Comparison of ENCODE assay signal across 9 cellular contexts in genomic region chr19:45791744-45792481, GRCh38. TPM values are rescaled to one million over a fixed set of nuclear protein-coding genes. Genes with fewer than 3 reads are reported as not detected.
DNase-seq lines count a peak whose midpoint lies in the region; ATAC-seq, FAIRE-seq and TF ChIP-seq lines count a peak whose summit lies in the region.
"Had no signal": no experiment of that assay in that cellular context is flagged by ENCODE, and none has a peak within 500 bp of the region (broad histone marks: within the 10 kb centered on the region; RNA-seq: fewer than 3 reads in every experiment).

No MANE protein-coding gene starts in this region.

- TF ChIP-seq RAD21 in HepG2 (CRISPR knock-in tag; IDR thresholded peaks at IDR 0.05), result no peak

- FAIRE-seq in HepG2 (lab: Jason Lieb, UNC), result no peak

- peak overlapping the region; percentile 100 for H3K4me2 ChIP-seq in HepG2 (ENCODE audit: low read depth, low read length)

- H3K36me3 ChIP-seq in HepG2 (replicated peaks in 1 of 2; ENCODE audit: control insufficient read depth in 1 of 2, insufficient read depth in 2 of 2, low read length in 2 of 2), result peaks cover 11 to 27% of the 10 kb centered on the region in 2 experiments
- H3K36me3 ChIP-seq in thymus (ENCODE audit: control insufficient read depth, insufficient read depth), result peaks cover 26% of the 10 kb centered on the region

- in situ Hi-C loops in HepG2 (cut with HindIII; ENCODE audit: extremely low pct_ligation_motif_present, low pct_unique_long_range_greater_than_20kb), result no loop called here

- peak overlapping the region; percentile 35 for H3K27ac ChIP-seq in HepG2 (ENCODE audit: extremely low read length, insufficient read depth, low read length)
- no peak overlapping the region for H3K27ac ChIP-seq in thymus (ENCODE audit: low read depth)

- peaks cover 14% of the 10 kb centered on the region for H3K79me2 ChIP-seq in HepG2 (ENCODE audit: insufficient read depth, low read length)

- peak overlapping the region; percentile 62 for H3K27ac Mint-ChIP-seq in activated naive CD8-positive, alpha-beta T cell treated with anti-CD3 and anti-CD28 coated beads, Interleukin-2, amount 10 ng/mL, durations not matched to agents 7 days and 5 days

- CTCF ChIA-PET in HepG2 (lab: Yijun Ruan, JAX; ENCODE audit: low intra/inter-chr PET ratio, low total read pairs), result interaction anchor here (1.3 kb wide), 1 partner anchor 91 kb away, joined by 5 read pairs; no protein-coding TSS in a partner anchor

- H3K9ac ChIP-seq in HepG2 (ENCODE audit: insufficient read depth, low read depth, low read length), result peak overlapping the region; percentile 88

- H3K27me3 ChIP-seq in HepG2 (ENCODE audit: control insufficient read depth in 1 of 2, insufficient read depth in 2 of 2, low read length in 2 of 2) (peaks cover 0 to 9% of the 10 kb centered on the region in 2 experiments; a peak in 1 of 5 replicates), thymus (ENCODE audit: control insufficient read depth, insufficient read depth) (no peaks in the 10 kb centered on the region)

- TF ChIP-seq POLR2A in HepG2 (IDR thresholded peaks at IDR 0.05; ENCODE audit: insufficient read depth in 1 of 2, low read depth in 2 of 2, low read length in 2 of 2), result no peak

- TF ChIP-seq EP300 in HepG2 (IDR thresholded peaks at IDR 0.05; ENCODE audit: low read depth in 2 of 2, low read length in 2 of 2), result no peak
- TF ChIP-seq EP300 in HepG2 (CRISPR knock-in tag; IDR thresholded peaks at IDR 0.05; ENCODE audit: borderline replicate concordance), result no peak

- no peak overlapping the region for H2AFZ ChIP-seq in HepG2 (ENCODE audit: low read length)

- peak overlapping the region; percentile 88 for H3K4me3 Mint-ChIP-seq in activated naive CD8-positive, alpha-beta T cell treated with anti-CD3 and anti-CD28 coated beads, Interleukin-2, amount 10 ng/mL, durations not matched to agents 7 days and 5 days

- H3K9me3 ChIP-seq in HepG2 (ENCODE audit: low read length) (no peaks in the 10 kb centered on the region), thymus (ENCODE audit: control insufficient read depth) (no peaks in the 10 kb centered on the region)

- TSS peak; percentile 55 for BruUV-seq in HepG2 (replicated peaks; lab: Mats Ljungman, UMichigan)

- peaks cover 25% of the 10 kb centered on the region for H3K36me3 Mint-ChIP-seq in activated naive CD8-positive, alpha-beta T cell treated with anti-CD3 and anti-CD28 coated beads, Interleukin-2, amount 10 ng/mL, durations not matched to agents 7 days and 5 days

- H4K20me1 ChIP-seq in HepG2 (ENCODE audit: insufficient read depth, low read length), result no peaks in the 10 kb centered on the region

- H3K4me3 ChIP-seq in GM08714 (ENCODE audit: low read length) (peak overlapping the region; percentile 94), HepG2 (replicated peaks in 1 of 3; ENCODE audit: insufficient read depth in 1 of 3, low read depth in 2 of 3, low read length in 3 of 3) (peak overlapping the region; percentile 93 to 99 (median 94)), thymus (ENCODE audit: low read length) (peak overlapping the region; percentile 86)

- ATAC-seq in HG02938 (IDR thresholded peaks at IDR 0.05; ENCODE audit: unreplicated experiment) (peak; percentile 30), HepG2 (no peak)
- ATAC-seq in activated naive CD8-positive, alpha-beta T cell treated with anti-CD3 and anti-CD28 coated beads, Interleukin-2, amount 10 ng/mL, durations not matched to agents 7 days and 5 days (ENCODE audit: low read depth), result peak; percentile 23

- H3K27me3 Mint-ChIP-seq in activated naive CD8-positive, alpha-beta T cell treated with anti-CD3 and anti-CD28 coated beads, Interleukin-2, amount 10 ng/mL, durations not matched to agents 7 days and 5 days, result peaks cover 67% of the 10 kb centered on the region

- POLR2A ChIA-PET in activated naive CD8-positive, alpha-beta T cell treated with anti-CD3 and anti-CD28 coated beads, Interleukin-2, amount 10 ng/mL, durations not matched to agents 7 days and 5 days (lab: Charles Lee), result interaction anchor here (1.5 to 2.6 kb wide), 3 partner anchors 10 to 23 kb away, joined by 8 to 17 read pairs (median 9); partner anchors contain the start of genes DMPK and SIX5
- POLR2A ChIA-PET in HepG2 (lab: Yijun Ruan, JAX), result interaction anchor here (1.5 to 2.3 kb wide), 3 partner anchors 10 to 24 kb away, joined by 3 to 23 read pairs (median 14); partner anchors contain the start of genes DMPK and SIX5

- H3K4me1 ChIP-seq in HepG2 (ENCODE audit: insufficient read depth, low read length) (peaks cover 20% of the 10 kb centered on the region), thymus (ENCODE audit: control insufficient read depth, insufficient read depth, low read length) (peaks cover 14% of the 10 kb centered on the region)

- no peaks in the 10 kb centered on the region for H3K9me3 Mint-ChIP-seq in activated naive CD8-positive, alpha-beta T cell treated with anti-CD3 and anti-CD28 coated beads, Interleukin-2, amount 10 ng/mL, durations not matched to agents 7 days and 5 days

- 8% methylated on average over 30 of the region's 34 CpGs for WGBS in HepG2 (ENCODE audit: low lambda C conversion rate)
- 8% methylated on average over 34 of the region's 34 CpGs for WGBS in thymus

- no peak for DNase-seq in activated naive CD8-positive, alpha-beta T cell treated with anti-CD3 and anti-CD28 coated beads, Interleukin-2, amount 10 ng/mL, durations not matched to agents 7 days and 5 days
- DNase-seq in HepG2 (ENCODE audit: low spot score) (no peak), midbrain (lab: John Stamatoyannopoulos, UW) (no peak), CD1c-positive myeloid dendritic cell (ENCODE audit: extremely low spot score) (no peak)
- DNase-seq in activated effector memory CD4-positive, alpha-beta T cell treated with Interleukin-2 at 50 U/mL for 16 hours, result no peak

- intact Hi-C loops in HepG2 (cut with micrococcal nuclease; ENCODE audit: unreplicated experiment), result no loop called here

- H3K4me1 Mint-ChIP-seq in activated naive CD8-positive, alpha-beta T cell treated with anti-CD3 and anti-CD28 coated beads, Interleukin-2, amount 10 ng/mL, durations not matched to agents 7 days and 5 days, result peaks cover 28% of the 10 kb centered on the region

- no peak for TF ChIP-seq CTCF in HepG2 (CRISPR knock-in tag; IDR thresholded peaks at IDR 0.05)

RNA-seq across cellular contexts. Expression of gene DMWD, which starts 0.7 kb away (rescaled TPM):
- total RNA-seq in activated naive CD8-positive, alpha-beta T cell treated with anti-CD3 and anti-CD28 coated beads, Interleukin-2, amount 10 ng/mL, durations not matched to agents 7 days and 5 days, result 10 to 100 TPM; 47.0 to 50.6 TPM
- total RNA-seq in HepG2 (2016; rRNA removed; fragmentation: Illumina TruSeq; extraction: Trizol), result 11.0 and 14.9 TPM in 2 replicates
- 22.5 and 32.3 TPM in 2 replicates for total RNA-seq in HepG2 (2016; cell fraction: cytosol; rRNA removed; fragmentation: Illumina TruSeq; extraction: Trizol; ENCODE audit: low read depth)
- total RNA-seq in HepG2 (2016; cell fraction: insoluble cytoplasmic fraction; rRNA removed; fragmentation: Illumina TruSeq; extraction: Trizol), result 9.3 and 16.3 TPM in 2 replicates
- total RNA-seq in HepG2 (2016; cell fraction: membrane; rRNA removed; fragmentation: Illumina TruSeq; extraction: Trizol), result 40.0 and 43.7 TPM in 2 replicates
- total RNA-seq in HepG2 (2016; cell fraction: nucleus; rRNA removed; fragmentation: Illumina TruSeq; extraction: Trizol), result 11.1 and 14.4 TPM in 2 replicates
- polyA plus RNA-seq in HepG2 (2011; rRNA removed) (10.3 and 12.4 TPM in 2 replicates), thymus (18.1 TPM)
- 6.3 and 9.0 TPM in 2 replicates for polyA plus RNA-seq in HepG2 (2011; cell fraction: cytosol; rRNA removed)
- polyA plus RNA-seq in HepG2 (2011; cell fraction: nucleus; rRNA removed), result 44.3 and 58.8 TPM in 2 replicates
- polyA plus RNA-seq in HepG2 (2012), result 8.3 and 9.5 TPM in 2 replicates
- polyA plus RNA-seq in HepG2 (2016; cell fraction: cytosol; fragmentation: Illumina TruSeq; extraction: Trizol; ENCODE audit: low read depth), result 34.5 and 34.9 TPM in 2 replicates
- 9.9 and 14.4 TPM in 2 replicates for polyA plus RNA-seq in HepG2 (2016; cell fraction: insoluble cytoplasmic fraction; fragmentation: Illumina TruSeq; extraction: Trizol; ENCODE audit: low read depth)
- polyA plus RNA-seq in HepG2 (2016; cell fraction: membrane; fragmentation: Illumina TruSeq; extraction: Trizol; ENCODE audit: low read depth), result 36.7 and 38.5 TPM in 2 replicates
- polyA plus RNA-seq in HepG2 (2016; cell fraction: nucleus; fragmentation: Illumina TruSeq; extraction: Trizol; ENCODE audit: insufficient read depth, low read depth), result 22.1 and 22.4 TPM in 2 replicates
- 29.8 and 32.2 TPM in 2 replicates for polyA minus RNA-seq in HepG2 (2011; rRNA and poly(A)+ RNA removed; ENCODE audit: low replicate concordance)
- 10.3 and 11.4 TPM in 2 replicates for polyA minus RNA-seq in HepG2 (2011; cell fraction: cytosol; rRNA and poly(A)+ RNA removed)
- 33.9 and 38.2 TPM in 2 replicates for polyA minus RNA-seq in HepG2 (2011; cell fraction: nucleus; rRNA and poly(A)+ RNA removed)

RNA-seq across cellular contexts. Expression of gene DMPK, which starts 9.6 kb away (rescaled TPM):
- 10 to 100 TPM; 26.4 to 32.2 TPM for total RNA-seq in activated naive CD8-positive, alpha-beta T cell treated with anti-CD3 and anti-CD28 coated beads, Interleukin-2, amount 10 ng/mL, durations not matched to agents 7 days and 5 days
- total RNA-seq in HepG2 (2016; rRNA removed; fragmentation: Illumina TruSeq; extraction: Trizol), result 1.7 and 5.3 TPM in 2 replicates
- 1.1 and 1.9 TPM in 2 replicates for total RNA-seq in HepG2 (2016; cell fraction: cytosol; rRNA removed; fragmentation: Illumina TruSeq; extraction: Trizol; ENCODE audit: low read depth)
- 1.5 and 4.2 TPM in 2 replicates for total RNA-seq in HepG2 (2016; cell fraction: insoluble cytoplasmic fraction; rRNA removed; fragmentation: Illumina TruSeq; extraction: Trizol)
- total RNA-seq in HepG2 (2016; cell fraction: membrane; rRNA removed; fragmentation: Illumina TruSeq; extraction: Trizol), result 2.2 and 2.7 TPM in 2 replicates
- 6.7 and 7.2 TPM in 2 replicates for total RNA-seq in HepG2 (2016; cell fraction: nucleus; rRNA removed; fragmentation: Illumina TruSeq; extraction: Trizol)
- polyA plus RNA-seq in HepG2 (2011; rRNA removed), result 8.8 and 12.5 TPM in 2 replicates
- polyA plus RNA-seq in HepG2 (2011; cell fraction: cytosol; rRNA removed), result 4.4 and 5.8 TPM in 2 replicates
- 119 and 127 TPM in 2 replicates for polyA plus RNA-seq in HepG2 (2011; cell fraction: nucleus; rRNA removed)
- 8.6 and 13.1 TPM in 2 replicates for polyA plus RNA-seq in HepG2 (2012)
- 0.84 and 0.86 TPM in 2 replicates for polyA plus RNA-seq in HepG2 (2016; cell fraction: cytosol; fragmentation: Illumina TruSeq; extraction: Trizol; ENCODE audit: low read depth)
- 3.2 and 3.6 TPM in 2 replicates for polyA plus RNA-seq in HepG2 (2016; cell fraction: insoluble cytoplasmic fraction; fragmentation: Illumina TruSeq; extraction: Trizol; ENCODE audit: low read depth)
- 1.6 and 1.8 TPM in 2 replicates for polyA plus RNA-seq in HepG2 (2016; cell fraction: membrane; fragmentation: Illumina TruSeq; extraction: Trizol; ENCODE audit: low read depth)
- 25.3 and 34.4 TPM in 2 replicates for polyA plus RNA-seq in HepG2 (2016; cell fraction: nucleus; fragmentation: Illumina TruSeq; extraction: Trizol; ENCODE audit: insufficient read depth, low read depth)
- polyA minus RNA-seq in HepG2 (2011; rRNA and poly(A)+ RNA removed; ENCODE audit: low replicate concordance), result 6.3 and 12.8 TPM in 2 replicates
- 2.5 and 4.2 TPM in 2 replicates for polyA minus RNA-seq in HepG2 (2011; cell fraction: cytosol; rRNA and poly(A)+ RNA removed)
- polyA minus RNA-seq in HepG2 (2011; cell fraction: nucleus; rRNA and poly(A)+ RNA removed), result 11.6 and 14.0 TPM in 2 replicates
- polyA plus RNA-seq in thymus, result 59.4 TPM

RNA-seq across cellular contexts. Expression of gene SIX5, which starts 22.9 kb away (rescaled TPM):
- total RNA-seq in activated naive CD8-positive, alpha-beta T cell treated with anti-CD3 and anti-CD28 coated beads, Interleukin-2, amount 10 ng/mL, durations not matched to agents 7 days and 5 days, result 1 to 10 TPM; 1.8 to 2.5 TPM
- total RNA-seq in HepG2 (2016; rRNA removed; fragmentation: Illumina TruSeq; extraction: Trizol), result 8.2 and 10.5 TPM in 2 replicates
- total RNA-seq in HepG2 (2016; cell fraction: cytosol; rRNA removed; fragmentation: Illumina TruSeq; extraction: Trizol; ENCODE audit: low read depth), result 1.3 and 1.5 TPM in 2 replicates
- total RNA-seq in HepG2 (2016; cell fraction: insoluble cytoplasmic fraction; rRNA removed; fragmentation: Illumina TruSeq; extraction: Trizol), result 7.3 and 10.6 TPM in 2 replicates
- total RNA-seq in HepG2 (2016; cell fraction: membrane; rRNA removed; fragmentation: Illumina TruSeq; extraction: Trizol), result 4.0 and 4.6 TPM in 2 replicates
- 6.6 and 7.6 TPM in 2 replicates for total RNA-seq in HepG2 (2016; cell fraction: nucleus; rRNA removed; fragmentation: Illumina TruSeq; extraction: Trizol)
- 7.7 and 8.8 TPM in 2 replicates for polyA plus RNA-seq in HepG2 (2011; rRNA removed)
- polyA plus RNA-seq in HepG2 (2011; cell fraction: cytosol; rRNA removed), result 3.7 and 8.8 TPM in 2 replicates
- 42.0 and 54.7 TPM in 2 replicates for polyA plus RNA-seq in HepG2 (2011; cell fraction: nucleus; rRNA removed)
- polyA plus RNA-seq in HepG2 (2012), result 3.5 and 3.6 TPM in 2 replicates
- polyA plus RNA-seq in HepG2 (2016; cell fraction: cytosol; fragmentation: Illumina TruSeq; extraction: Trizol; ENCODE audit: low read depth), result 1.6 and 2.0 TPM in 2 replicates
- 12.0 and 14.3 TPM in 2 replicates for polyA plus RNA-seq in HepG2 (2016; cell fraction: insoluble cytoplasmic fraction; fragmentation: Illumina TruSeq; extraction: Trizol; ENCODE audit: low read depth)
- 3.6 and 4.7 TPM in 2 replicates for polyA plus RNA-seq in HepG2 (2016; cell fraction: membrane; fragmentation: Illumina TruSeq; extraction: Trizol; ENCODE audit: low read depth)
- polyA plus RNA-seq in HepG2 (2016; cell fraction: nucleus; fragmentation: Illumina TruSeq; extraction: Trizol; ENCODE audit: insufficient read depth, low read depth), result 20.0 and 20.3 TPM in 2 replicates
- polyA minus RNA-seq in HepG2 (2011; rRNA and poly(A)+ RNA removed; ENCODE audit: low replicate concordance), result 6.7 and 12.9 TPM in 2 replicates
- 6.0 and 6.6 TPM in 2 replicates for polyA minus RNA-seq in HepG2 (2011; cell fraction: cytosol; rRNA and poly(A)+ RNA removed)
- polyA minus RNA-seq in HepG2 (2011; cell fraction: nucleus; rRNA and poly(A)+ RNA removed), result 8.2 and 8.5 TPM in 2 replicates
- polyA plus RNA-seq in thymus, result 7.0 TPM

RNA-seq across cellular contexts. Expression of gene RSPH6A, which starts 23.2 kb away (rescaled TPM):
- under 1 TPM; 0.30 to 0.40 TPM for total RNA-seq in activated naive CD8-positive, alpha-beta T cell treated with anti-CD3 and anti-CD28 coated beads, Interleukin-2, amount 10 ng/mL, durations not matched to agents 7 days and 5 days
- 0.07 TPM in 1 of 2 replicates, not detected in the other for total RNA-seq in HepG2 (2016; rRNA removed; fragmentation: Illumina TruSeq; extraction: Trizol)
- total RNA-seq in HepG2 (2016; cell fraction: cytosol; rRNA removed; fragmentation: Illumina TruSeq; extraction: Trizol; ENCODE audit: low read depth), result not detected in 2 replicates
- 0.11 TPM in 1 of 2 replicates, not detected in the other for total RNA-seq in HepG2 (2016; cell fraction: insoluble cytoplasmic fraction; rRNA removed; fragmentation: Illumina TruSeq; extraction: Trizol)
- total RNA-seq in HepG2 (2016; cell fraction: membrane; rRNA removed; fragmentation: Illumina TruSeq; extraction: Trizol), result not detected in 2 replicates
- 0.31 TPM in 1 of 2 replicates, not detected in the other for total RNA-seq in HepG2 (2016; cell fraction: nucleus; rRNA removed; fragmentation: Illumina TruSeq; extraction: Trizol)
- 0.03 TPM in 1 of 2 replicates, not detected in the other for polyA plus RNA-seq in HepG2 (2011; rRNA removed)
- polyA plus RNA-seq in HepG2 (2011; cell fraction: cytosol; rRNA removed), result not detected in 2 replicates
- 0.45 and 0.59 TPM in 2 replicates for polyA plus RNA-seq in HepG2 (2011; cell fraction: nucleus; rRNA removed)
- not detected in 2 replicates for polyA plus RNA-seq in HepG2 (2012)
- polyA plus RNA-seq in HepG2 (2016; cell fraction: cytosol; fragmentation: Illumina TruSeq; extraction: Trizol; ENCODE audit: low read depth), result not detected in 2 replicates
- polyA plus RNA-seq in HepG2 (2016; cell fraction: insoluble cytoplasmic fraction; fragmentation: Illumina TruSeq; extraction: Trizol; ENCODE audit: low read depth), result not detected in 2 replicates
- not detected in 2 replicates for polyA plus RNA-seq in HepG2 (2016; cell fraction: membrane; fragmentation: Illumina TruSeq; extraction: Trizol; ENCODE audit: low read depth)
- not detected in 2 replicates for polyA plus RNA-seq in HepG2 (2016; cell fraction: nucleus; fragmentation: Illumina TruSeq; extraction: Trizol; ENCODE audit: insufficient read depth, low read depth)
- polyA minus RNA-seq in HepG2 (2011; rRNA and poly(A)+ RNA removed; ENCODE audit: low replicate concordance), result 0.26 and 0.50 TPM in 2 replicates
- not detected in 2 replicates for polyA minus RNA-seq in HepG2 (2011; cell fraction: cytosol; rRNA and poly(A)+ RNA removed)
- 0.26 and 0.99 TPM in 2 replicates for polyA minus RNA-seq in HepG2 (2011; cell fraction: nucleus; rRNA and poly(A)+ RNA removed)
- polyA plus RNA-seq in thymus, result 0.14 TPM
- total RNA-seq: SK-MEL-5 had no signal

RNA-seq across cellular contexts. Expression of gene MEIOSIN, which starts 58.7 kb away (rescaled TPM):
- not detected for total RNA-seq in activated naive CD8-positive, alpha-beta T cell treated with anti-CD3 and anti-CD28 coated beads, Interleukin-2, amount 10 ng/mL, durations not matched to agents 7 days and 5 days
- not detected in 2 replicates for total RNA-seq in HepG2 (2016; rRNA removed; fragmentation: Illumina TruSeq; extraction: Trizol)
- total RNA-seq in HepG2 (2016; cell fraction: cytosol; rRNA removed; fragmentation: Illumina TruSeq; extraction: Trizol; ENCODE audit: low read depth), result not detected in 2 replicates
- total RNA-seq in HepG2 (2016; cell fraction: insoluble cytoplasmic fraction; rRNA removed; fragmentation: Illumina TruSeq; extraction: Trizol), result not detected in 2 replicates
- total RNA-seq in HepG2 (2016; cell fraction: membrane; rRNA removed; fragmentation: Illumina TruSeq; extraction: Trizol), result not detected in 2 replicates
- not detected in 2 replicates for total RNA-seq in HepG2 (2016; cell fraction: nucleus; rRNA removed; fragmentation: Illumina TruSeq; extraction: Trizol)
- polyA plus RNA-seq in HepG2 (2011; rRNA removed), result not detected in 2 replicates
- 0.03 TPM in 2 replicates for polyA plus RNA-seq in HepG2 (2011; cell fraction: cytosol; rRNA removed)
- 0.10 TPM in 2 replicates for polyA plus RNA-seq in HepG2 (2011; cell fraction: nucleus; rRNA removed)
- 0.07 TPM in 1 of 2 replicates, not detected in the other for polyA plus RNA-seq in HepG2 (2012)
- polyA plus RNA-seq in HepG2 (2016; cell fraction: cytosol; fragmentation: Illumina TruSeq; extraction: Trizol; ENCODE audit: low read depth), result not detected in 2 replicates
- polyA plus RNA-seq in HepG2 (2016; cell fraction: insoluble cytoplasmic fraction; fragmentation: Illumina TruSeq; extraction: Trizol; ENCODE audit: low read depth), result not detected in 2 replicates
- not detected in 2 replicates for polyA plus RNA-seq in HepG2 (2016; cell fraction: membrane; fragmentation: Illumina TruSeq; extraction: Trizol; ENCODE audit: low read depth)
- not detected in 2 replicates for polyA plus RNA-seq in HepG2 (2016; cell fraction: nucleus; fragmentation: Illumina TruSeq; extraction: Trizol; ENCODE audit: insufficient read depth, low read depth)
- 0.09 TPM in 1 of 2 replicates, not detected in the other for polyA minus RNA-seq in HepG2 (2011; rRNA and poly(A)+ RNA removed; ENCODE audit: low replicate concordance)
- not detected in 2 replicates for polyA minus RNA-seq in HepG2 (2011; cell fraction: cytosol; rRNA and poly(A)+ RNA removed)
- not detected in 2 replicates for polyA minus RNA-seq in HepG2 (2011; cell fraction: nucleus; rRNA and poly(A)+ RNA removed)
- 0.02 TPM for polyA plus RNA-seq in thymus
